ENCODE assay signal across 28 cellular contexts in the genomic region with DNA sequence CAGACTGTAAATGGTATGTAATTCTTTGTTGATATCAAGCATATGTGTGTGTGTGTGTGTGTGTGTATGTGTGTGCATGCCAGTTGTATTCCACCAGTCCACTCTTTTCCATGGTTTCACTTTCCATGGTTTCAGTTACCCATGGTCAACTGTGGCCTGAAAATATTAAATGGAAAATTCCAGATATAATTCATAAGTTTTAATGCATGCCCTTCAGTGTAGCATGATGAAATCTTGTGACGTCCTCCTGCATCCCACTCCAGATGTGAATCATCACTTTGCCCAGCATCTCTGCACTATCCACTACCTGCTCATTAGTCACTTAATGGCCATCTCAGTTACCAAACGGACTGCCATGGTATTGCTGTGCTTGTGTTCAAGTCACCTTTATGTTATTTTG.
DNase-seq lines count a peak whose midpoint lies in the region; ATAC-seq, FAIRE-seq and TF ChIP-seq lines count a peak whose summit lies in the region.
"Had no signal": no experiment of that assay in that cellular context is flagged by ENCODE, and none has a peak within 500 bp of the region (broad histone marks: within the 10 kb centered on the region; RNA-seq: fewer than 3 reads in every experiment).

No MANE protein-coding gene starts in this region.

- H3K4me3 Mint-ChIP-seq in MCF 10A (ENCODE audit: unreplicated experiment) = no peak overlapping the region
- H3K4me3 Mint-ChIP-seq: activated CD4-positive, alpha-beta T cell treated with anti-CD3 and anti-CD28 coated beads, Interleukin-2, amount 10 ng/mL, durations not matched to agents 24 days and 14 days; activated naive CD4-positive, alpha-beta T cell treated with anti-CD3 and anti-CD28 coated beads, Interleukin-2, amount 10 ng/mL, durations not matched to agents 7 days and 5 days; IgD-negative memory B cell had no signal

- H3K36me3 ChIP-seq in breast epithelium = no peaks in the 10 kb centered on the region
- peaks cover 2% of the 10 kb centered on the region for H3K36me3 ChIP-seq in bronchial epithelial cell (ENCODE audit: control insufficient read depth, insufficient read depth, low read length)
- H3K36me3 ChIP-seq in heart left ventricle = no peaks in the 10 kb centered on the region
- H3K36me3 ChIP-seq: MG63, neutrophil had no signal

- H3K4me3 ChIP-seq in breast epithelium (no peak overlapping the region), bronchial epithelial cell (ENCODE audit: low read depth, low read length) (no peak overlapping the region), foreskin fibroblast (ENCODE audit: low read depth in 1 of 2, low read length in 2 of 2) (no peak overlapping the region), heart left ventricle (no peak overlapping the region)
- H3K4me3 ChIP-seq: lung, MG63, SK-N-MC, tibial nerve had no signal

- H3K4me1 ChIP-seq in breast epithelium = no peaks in the 10 kb centered on the region
- H3K4me1 ChIP-seq in heart left ventricle = peaks cover 0 to 10% (median 0%) of the 10 kb centered on the region in 12 donors
- H3K4me1 ChIP-seq: tibial nerve had no signal

- H3K27me3 ChIP-seq in breast epithelium (no peaks in the 10 kb centered on the region), bronchial epithelial cell (ENCODE audit: control insufficient read depth, insufficient read depth, low read length) (no peaks in the 10 kb centered on the region), heart left ventricle (no peaks in the 10 kb centered on the region)
- H3K27me3 ChIP-seq: MG63, neutrophil, tibial nerve had no signal

- no peaks in the 10 kb centered on the region for H3K9me3 Mint-ChIP-seq in MCF 10A (ENCODE audit: unreplicated experiment)

- POLR2A ChIA-PET in MCF 10A (lab: Yijun Ruan, JAX) = no interaction called here

- TF ChIP-seq CTCF in MCF 10A (IDR thresholded peaks at IDR 0.05; ENCODE audit: unreplicated experiment) (no peak), breast epithelium (IDR thresholded peaks at IDR 0.05) (no peak), bronchial epithelial cell (IDR thresholded peaks at IDR 0.05; ENCODE audit: insufficient read depth, low read length, severe bottlenecking) (no peak), foreskin fibroblast (IDR thresholded peaks at IDR 0.05; ENCODE audit: low read depth, low read length) (no peak), heart left ventricle (IDR thresholded peaks at IDR 0.05) (no peak)

- H3K9me3 ChIP-seq in breast epithelium (no peaks in the 10 kb centered on the region), heart left ventricle (peaks cover 0 to 7% (median 0%) of the 10 kb centered on the region in 12 donors)
- H3K9me3 ChIP-seq: MG63, neutrophil had no signal

- WGBS in heart left ventricle, 4 donors = 93 to 95% (median 94%) methylated on average over 2 of the region's 2 CpGs

- H3K27me3 Mint-ChIP-seq in MCF 10A (ENCODE audit: insufficient read depth, unreplicated experiment) = no peaks in the 10 kb centered on the region
- H3K27me3 Mint-ChIP-seq: activated CD4-positive, alpha-beta T cell treated with anti-CD3 and anti-CD28 coated beads, Interleukin-2, amount 10 ng/mL, durations not matched to agents 24 days and 14 days; activated naive CD4-positive, alpha-beta T cell treated with anti-CD3 and anti-CD28 coated beads, Interleukin-2, amount 10 ng/mL, durations not matched to agents 7 days and 5 days; IgD-negative memory B cell had no signal

- peaks cover 5% of the 10 kb centered on the region for H3K36me3 Mint-ChIP-seq in MCF 10A (ENCODE audit: insufficient read depth, unreplicated experiment)
- H3K36me3 Mint-ChIP-seq: activated naive CD4-positive, alpha-beta T cell treated with anti-CD3 and anti-CD28 coated beads, Interleukin-2, amount 10 ng/mL, durations not matched to agents 7 days and 5 days had no signal

- CTCF ChIA-PET in MCF 10A (lab: Yijun Ruan, JAX) = interaction anchor here (0.7 kb wide), 1 partner anchor 140 kb away, joined by 5 read pairs; no protein-coding TSS in a partner anchor

- ATAC-seq in HG02571 (IDR thresholded peaks at IDR 0.05; ENCODE audit: unreplicated experiment) = no peak
- ATAC-seq in heart left ventricle = no peak
- ATAC-seq in HG02763 (IDR thresholded peaks at IDR 0.05; ENCODE audit: unreplicated experiment) = no peak
- ATAC-seq: Panc1; stimulated activated naive CD8-positive, alpha-beta T cell treated with anti-CD3 and anti-CD28 coated beads, Interleukin-15, Interleukin-2, amounts not matched to agents 100 U/mL and 50 U/mL, for 24 hours had no signal

- peak; percentile 44 for DNase-seq in MCF 10A (ENCODE audit: unreplicated experiment)
- DNase-seq in breast epithelium (ENCODE audit: low spot score in 2 of 2) = no peak
- DNase-seq in bronchial epithelial cell (ENCODE audit: low read depth) = peak; percentile 43
- DNase-seq in foreskin fibroblast = peak; percentile 13 to 52
- DNase-seq in heart left ventricle = no peak
- DNase-seq in RCC 7860 (ENCODE audit: low spot score) = no peak
- DNase-seq: activated CD4-positive, alpha-beta T cell treated with anti-CD3 and anti-CD28 coated beads, Interleukin-2, amount 10 ng/mL, durations not matched to agents 24 days and 14 days; activated naive CD4-positive, alpha-beta T cell treated with anti-CD3 and anti-CD28 coated beads, Interleukin-2, amount 10 ng/mL, durations not matched to agents 7 days and 5 days; anterior cingulate cortex; COR-L47; DMS79 treated with DMSO at 0.1 percent for 48 hours; MG63; NCI-H1436 treated with DMSO at 0.1 percent for 48 hours; NCI-H510A; stimulated activated CD4-positive, alpha-beta T cell treated with anti-CD3 and anti-CD28 coated beads, Interleukin-4, amount 100 ng/mL, for 1 hour; stimulated activated naive CD8-positive, alpha-beta T cell treated with anti-CD3 and anti-CD28 coated beads, Interleukin-15, Interleukin-2, amounts not matched to agents 100 U/mL and 50 U/mL, for 24 hours; T-helper 2 cell had no signal

- no peak overlapping the region for H3K27ac Mint-ChIP-seq in MCF 10A (ENCODE audit: low read depth, unreplicated experiment)
- H3K27ac Mint-ChIP-seq: activated CD4-positive, alpha-beta T cell treated with anti-CD3 and anti-CD28 coated beads, Interleukin-2, amount 10 ng/mL, durations not matched to agents 24 days and 14 days; activated naive CD4-positive, alpha-beta T cell treated with anti-CD3 and anti-CD28 coated beads, Interleukin-2, amount 10 ng/mL, durations not matched to agents 7 days and 5 days; IgD-negative memory B cell had no signal

- peaks cover 6% of the 10 kb centered on the region for H3K4me1 Mint-ChIP-seq in MCF 10A (ENCODE audit: insufficient read depth, unreplicated experiment)
- H3K4me1 Mint-ChIP-seq: activated CD4-positive, alpha-beta T cell treated with anti-CD3 and anti-CD28 coated beads, Interleukin-2, amount 10 ng/mL, durations not matched to agents 24 days and 14 days; activated naive CD4-positive, alpha-beta T cell treated with anti-CD3 and anti-CD28 coated beads, Interleukin-2, amount 10 ng/mL, durations not matched to agents 7 days and 5 days had no signal

- BruUV-seq in MCF 10A (replicated peaks; lab: Mats Ljungman, UMichigan) = no TSS peak

- TF ChIP-seq POLR2A in breast epithelium (IDR thresholded peaks at IDR 0.05) (no peak), heart left ventricle (IDR thresholded peaks at IDR 0.05) (no peak)

- no peak overlapping the region for H3K27ac ChIP-seq in breast epithelium
- H3K27ac ChIP-seq in heart left ventricle = no peak overlapping the region
- H3K27ac ChIP-seq: 22Rv1, HL-60, neutrophil, SK-N-MC, tibial nerve had no signal

- FAIRE-seq in bronchial epithelial cell (lab: Jason Lieb, UNC) (no peak), RCC 7860 (lab: Jason Lieb, UNC) (no peak)
- FAIRE-seq: keratinocyte had no signal

- intact Hi-C loops in MCF 10A (cut with micrococcal nuclease) = no loop called here
- intact Hi-C loops in breast epithelium (cut with DNase I; ENCODE audit: low total_unique reads) = no loop called here
- intact Hi-C loops in heart left ventricle (cut with DNase I) = no loop called here

Comparison
In these comparisons a context has a peak if more than half of its experiments do, and no peak if none do; other contexts are left out.
1. DNase-seq: peak in MCF 10A (single experiment), bronchial epithelial cell (single experiment) and foreskin fibroblast (2 of 2); none in breast epithelium (0 of 2), heart left ventricle (0 of 5) and RCC 7860 (single experiment).